1 cellular context compared by ENCODE assay signal in genomic region chr9:135889564-135890189, GRCh38.
TF ChIP-seq lines count a peak whose summit lies in the region.

No MANE protein-coding gene starts in this region.

TF ChIP-seq in K562, 482 proteins besides CTCF, POLR2A, EP300 and RAD21:
- no peak for TF ChIP-seq SMAD2 (IDR thresholded peaks at IDR 0.05; ENCODE audit: low read depth, low read length)
- 0 out of 2 replicates have a peak, but pooled peaks have one; percentile 17 for TF ChIP-seq POLR2G (IDR thresholded peaks at IDR 0.05; ENCODE audit: low read depth, low read length)
